14 cellular contexts compared by ENCODE assay signal in genomic region chr12:132373967-132374820, GRCh38. TPM values are rescaled to one million over a fixed set of nuclear protein-coding genes. Genes with fewer than 3 reads are reported as not detected.
DNase-seq lines count a peak whose midpoint lies in the region; ATAC-seq and TF ChIP-seq lines count a peak whose summit lies in the region.
"Had no signal": no experiment of that assay in that cellular context is flagged by ENCODE, and none has a peak within 500 bp of the region (broad histone marks: within the 10 kb centered on the region; RNA-seq: fewer than 3 reads in every experiment).

No MANE protein-coding gene starts in this region.

- no peak overlapping the region for H3K27ac ChIP-seq in AG04450 (ENCODE audit: low read depth, low read length)

- intact Hi-C loops in natural killer cell (cut with micrococcal nuclease), result no loop called here

- TF ChIP-seq CTCF in AG04450 (IDR thresholded peaks at IDR 0.05; ENCODE audit: low read depth, low read length), result peak; percentile 22; the same call in 1 of the 2 replicates
- TF ChIP-seq CTCF in brain (conservative IDR thresholded peaks at IDR 0.05), result peak; percentile 42 to 55
- TF ChIP-seq CTCF in natural killer cell (IDR thresholded peaks at IDR 0.05), result no peak

- H3K4me3 ChIP-seq in AG04450 (ENCODE audit: low read depth, low read length), result no peak overlapping the region
- H3K4me3 ChIP-seq in H7 (ENCODE audit: insufficient read depth, low read depth, low read length), result no peak overlapping the region

- no peaks in the 10 kb centered on the region for H3K36me3 Mint-ChIP-seq in brain
- H3K36me3 Mint-ChIP-seq in natural killer cell, result no peaks in the 10 kb centered on the region

- H3K27me3 Mint-ChIP-seq in brain (peaks cover 44% of the 10 kb centered on the region), natural killer cell (ENCODE audit: low read depth in 2 of 2) (peaks cover 47 to 54% of the 10 kb centered on the region in 2 donors)

- H3K4me3 Mint-ChIP-seq in brain (peak overlapping the region in 1 of 5 experiments; percentile 30), natural killer cell (no peak overlapping the region)

- H3K36me3 ChIP-seq in H7 (replicated peaks; ENCODE audit: control insufficient read depth, insufficient read depth, low read length), result no peaks in the 10 kb centered on the region
- H3K36me3 ChIP-seq: BE2C had no signal

- peaks cover 5% of the 10 kb centered on the region for H3K9me3 ChIP-seq in AG04450 (ENCODE audit: control insufficient read depth, insufficient read depth, low read length)
- H3K9me3 ChIP-seq: BE2C had no signal

- ATAC-seq in GM18909 (IDR thresholded peaks at IDR 0.05; ENCODE audit: poor library complexity, unreplicated experiment) (no peak), natural killer cell (no peak)

- no peak for DNase-seq in AG04450 (ENCODE audit: low read depth, low spot score)
- DNase-seq in H7, result peak; percentile 91
- peak; percentile 37 for DNase-seq in iris pigment epithelial cell (ENCODE audit: low read depth)
- DNase-seq in stimulated activated CD4-positive, alpha-beta T cell treated with anti-CD3 and anti-CD28 coated beads, Interleukin-2, amount 100 ng/mL, for 24 hours, result no peak
- no peak for DNase-seq in kidney glomerular epithelial cell (lab: John Stamatoyannopoulos, UW)
- DNase-seq in natural killer cell, result no peak
- DNase-seq: effector CD8-positive, alpha-beta T cell; NCI-H2171 treated with DMSO at 0.1 percent for 48 hours; stimulated activated CD4-positive, alpha-beta T cell treated with anti-CD3 and anti-CD28 coated beads, Interleukin-2, amount 100 ng/mL, for 48 hours; trophoblast cell had no signal

- H3K4me1 Mint-ChIP-seq in brain (peaks cover 32% of the 10 kb centered on the region), natural killer cell (peaks cover 0 to 11% of the 10 kb centered on the region in 2 donors)

- POLR2A ChIA-PET in AG04450 (lab: Yijun Ruan, JAX), result no interaction called here

- peaks cover 12% of the 10 kb centered on the region for H3K27me3 ChIP-seq in AG04450 (ENCODE audit: control insufficient read depth, insufficient read depth, low read length)
- H3K27me3 ChIP-seq in H7 (ENCODE audit: control insufficient read depth, insufficient read depth, low read length), result peaks cover 38% of the 10 kb centered on the region

- peak overlapping the region in 2 of 5 experiments; percentile 45 to 88 for H3K27ac Mint-ChIP-seq in brain
- H3K27ac Mint-ChIP-seq in natural killer cell, result no peak overlapping the region

- CTCF ChIA-PET in AG04450 (lab: Charles Lee), result interaction anchor here (1.5 kb wide), 1 partner anchor 220 kb away, joined by 3 read pairs; no protein-coding TSS in a partner anchor

- H3K9me3 Mint-ChIP-seq in brain, result peaks cover 5 to 19% (median 16%) of the 10 kb centered on the region in 5 experiments
- H3K9me3 Mint-ChIP-seq in natural killer cell, result no peaks in the 10 kb centered on the region

RNA-seq across cellular contexts. Expression of gene GALNT9, which starts 44.8 kb away (rescaled TPM):
- polyA plus RNA-seq in AG04450 (2011; rRNA removed) (0.04 TPM in 1 of 2 replicates, not detected in the other), brain (ENCODE audit: insufficient read depth, low read depth, low replicate concordance) (17.7 TPM)
- not detected in 2 replicates for polyA minus RNA-seq in AG04450 (2011; rRNA and poly(A)+ RNA removed)
- total RNA-seq in H7 (2014; rRNA removed; shearing (Covaris generic)), result 0.44 and 0.45 TPM in 2 replicates
- not detected for total RNA-seq in natural killer cell
- total RNA-seq: M059J had no signal

Comparison
In these comparisons a context has a peak if more than half of its experiments do, and no peak if none do; other contexts are left out.
1. DNase-seq: peak in H7 (single experiment) and iris pigment epithelial cell (single experiment); none in AG04450 (single experiment), stimulated activated CD4-positive, alpha-beta T cell treated with anti-CD3 and anti-CD28 coated beads, Interleukin-2, amount 100 ng/mL, for 24 hours (0 of 2), kidney glomerular epithelial cell (single experiment) and natural killer cell (single experiment).